Comparison of ENCODE assay signal across 1 cellular context in the genomic region with DNA sequence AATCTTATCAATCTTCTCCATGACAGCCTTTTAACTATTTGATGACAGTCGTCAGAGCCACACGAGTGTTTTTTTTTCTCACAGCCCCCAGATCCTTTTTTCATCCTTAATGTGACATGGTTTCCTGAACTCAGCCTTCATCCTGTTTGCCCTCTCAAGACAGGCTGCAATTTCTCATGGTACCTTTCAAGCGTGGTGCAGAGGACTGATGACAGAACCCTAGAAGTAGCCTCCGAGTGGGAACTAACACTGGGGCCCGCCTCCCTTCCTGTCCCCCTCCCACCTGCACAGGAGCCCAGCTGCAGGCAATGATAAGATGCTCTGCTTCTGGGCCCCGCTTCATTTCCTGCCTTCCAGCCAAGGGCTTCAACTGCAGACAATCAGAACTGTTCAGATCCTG.
A peak's percentile ranks its signal among the peaks of the same experiment; 100 is the strongest.
TF ChIP-seq lines count a peak whose summit lies in the region.

No MANE protein-coding gene starts in this region.

TF ChIP-seq in K562, 482 proteins besides CTCF, POLR2A, EP300 and RAD21 (continued from another document):
- TF ChIP-seq ETV6 (IDR thresholded peaks at IDR 0.05; ENCODE audit: borderline replicate concordance in 1 of 2, low read depth in 2 of 2, low read length in 1 of 2) (peak in 1 of 2 experiments; percentile 44; a peak in 1 of 4 replicates), ETV6 (CRISPR knock-in tag; IDR thresholded peaks at IDR 0.05; ENCODE audit: borderline replicate concordance) (no peak), MTA3 (IDR thresholded peaks at IDR 0.05; ENCODE audit: borderline replicate concordance) (0 out of 2 replicates have a peak, but pooled peaks have one; percentile 41), ZNF224 (CRISPR knock-in tag; IDR thresholded peaks at IDR 0.05) (no peak), CXXC5 (CRISPR knock-in tag; IDR thresholded peaks at IDR 0.05) (peak; percentile 47), NCOR1 (IDR thresholded peaks at IDR 0.05) (peak; percentile 91), MAFG (tag; conservative IDR thresholded peaks at IDR 0.05) (no peak), EZH2 (IDR thresholded peaks at IDR 0.05; ENCODE audit: borderline replicate concordance, low read depth, low read length) (no peak), YY1 (IDR thresholded peaks at IDR 0.05; ENCODE audit: borderline replicate concordance in 1 of 3, control insufficient read depth in 1 of 3, extremely low read depth in 1 of 3, insufficient read depth in 3 of 3, insufficient read length in 1 of 3, insufficient replicate concordance in 2 of 3, low read depth in 1 of 3, low read length in 2 of 3) (peak in 1 of 3 experiments; percentile 35), NFYB (IDR thresholded peaks at IDR 0.05; ENCODE audit: extremely low read depth, insufficient read length) (no peak), HSF4 (CRISPR knock-in tag; IDR thresholded peaks at IDR 0.05; ENCODE audit: borderline replicate concordance) (no peak), HNRNPK (IDR thresholded peaks at IDR 0.05; ENCODE audit: low read depth, low read length, poor library complexity, severe bottlenecking) (no peak), ZNF830 (CRISPR knock-in tag; IDR thresholded peaks at IDR 0.05) (no peak), OTX1 (CRISPR knock-in tag; IDR thresholded peaks at IDR 0.05) (no peak), ZNF146 (CRISPR knock-in tag; IDR thresholded peaks at IDR 0.05; ENCODE audit: unreplicated experiment) (no peak), ZNF436 (CRISPR knock-in tag; IDR thresholded peaks at IDR 0.05) (no peak), ZNF23 (CRISPR knock-in tag; IDR thresholded peaks at IDR 0.05) (no peak), ETS1 (conservative IDR thresholded peaks at IDR 0.05; ENCODE audit: control insufficient read depth, low read depth, low read length) (peak; percentile 93), ZNF143 (CRISPR knock-in tag; IDR thresholded peaks at IDR 0.05) (no peak), PHB (CRISPR knock-in tag; IDR thresholded peaks at IDR 0.05) (no peak), MAZ (CRISPR knock-in tag; conservative IDR thresholded peaks at IDR 0.05 in 1 of 2, IDR thresholded peaks at IDR 0.05 in 1 of 2) (peak; percentile 79 to 86; a peak in 3 of 4 replicates), KAT8 (IDR thresholded peaks at IDR 0.05; ENCODE audit: low read depth) (no peak), E2F5 (CRISPR knock-in tag; IDR thresholded peaks at IDR 0.05) (no peak), NONO (IDR thresholded peaks at IDR 0.05; ENCODE audit: low read depth in 2 of 2, low read length in 1 of 2) (no peak), SIX5 (IDR thresholded peaks at IDR 0.05; ENCODE audit: borderline replicate concordance in 1 of 2, insufficient read depth in 1 of 2, low read depth in 1 of 2, low read length in 2 of 2) (no peak), CBX8 (IDR thresholded peaks at IDR 0.05; ENCODE audit: borderline replicate concordance, extremely low read depth, low read depth, low read length, poor library complexity, severe bottlenecking) (no peak), ZNF197 (CRISPR knock-in tag; IDR thresholded peaks at IDR 0.05; ENCODE audit: low read depth) (no peak), CEBPG (CRISPR knock-in tag; IDR thresholded peaks at IDR 0.05) (no peak), CEBPG (tag; conservative IDR thresholded peaks at IDR 0.05 in 1 of 2, IDR thresholded peaks at IDR 0.05 in 1 of 2) (no peak), NR3C1 (CRISPR knock-in tag; IDR thresholded peaks at IDR 0.05) (no peak), CBFA2T3 (IDR thresholded peaks at IDR 0.05) (peak; percentile 97), GABPB1 (CRISPR knock-in tag; IDR thresholded peaks at IDR 0.05) (no peak), FOXP1 (CRISPR knock-in tag; IDR thresholded peaks at IDR 0.05) (no peak), HMG20B (CRISPR knock-in tag; IDR thresholded peaks at IDR 0.05) (no peak), MTA2 (IDR thresholded peaks at IDR 0.05; ENCODE audit: low read depth) (peak; percentile 77), IFI16 (CRISPR knock-in tag; IDR thresholded peaks at IDR 0.05) (no peak), TAF15 (IDR thresholded peaks at IDR 0.05; ENCODE audit: low read depth, low read length) (no peak), CBX3 (IDR thresholded peaks at IDR 0.05; ENCODE audit: borderline replicate concordance in 1 of 2, low read length in 2 of 2) (peak in 1 of 2 experiments; percentile 43; a peak in 1 of 3 replicates), TRIM28 (IDR thresholded peaks at IDR 0.05) (0 out of 2 replicates have a peak, but pooled peaks have one; percentile 26), LEF1 (IDR thresholded peaks at IDR 0.05) (peak; percentile 67; the same call in 1 of the 2 replicates)
- TF ChIP-seq, protein P1, sequence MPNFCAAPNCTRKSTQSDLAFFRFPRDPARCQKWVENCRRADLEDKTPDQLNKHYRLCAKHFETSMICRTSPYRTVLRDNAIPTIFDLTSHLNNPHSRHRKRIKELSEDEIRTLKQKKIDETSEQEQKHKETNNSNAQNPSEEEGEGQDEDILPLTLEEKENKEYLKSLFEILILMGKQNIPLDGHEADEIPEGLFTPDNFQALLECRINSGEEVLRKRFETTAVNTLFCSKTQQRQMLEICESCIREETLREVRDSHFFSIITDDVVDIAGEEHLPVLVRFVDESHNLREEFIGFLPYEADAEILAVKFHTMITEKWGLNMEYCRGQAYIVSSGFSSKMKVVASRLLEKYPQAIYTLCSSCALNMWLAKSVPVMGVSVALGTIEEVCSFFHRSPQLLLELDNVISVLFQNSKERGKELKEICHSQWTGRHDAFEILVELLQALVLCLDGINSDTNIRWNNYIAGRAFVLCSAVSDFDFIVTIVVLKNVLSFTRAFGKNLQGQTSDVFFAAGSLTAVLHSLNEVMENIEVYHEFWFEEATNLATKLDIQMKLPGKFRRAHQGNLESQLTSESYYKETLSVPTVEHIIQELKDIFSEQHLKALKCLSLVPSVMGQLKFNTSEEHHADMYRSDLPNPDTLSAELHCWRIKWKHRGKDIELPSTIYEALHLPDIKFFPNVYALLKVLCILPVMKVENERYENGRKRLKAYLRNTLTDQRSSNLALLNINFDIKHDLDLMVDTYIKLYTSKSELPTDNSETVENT (CRISPR knock-in tag; IDR thresholded peaks at IDR 0.05): no peak
- TF ChIP-seq, protein P2, sequence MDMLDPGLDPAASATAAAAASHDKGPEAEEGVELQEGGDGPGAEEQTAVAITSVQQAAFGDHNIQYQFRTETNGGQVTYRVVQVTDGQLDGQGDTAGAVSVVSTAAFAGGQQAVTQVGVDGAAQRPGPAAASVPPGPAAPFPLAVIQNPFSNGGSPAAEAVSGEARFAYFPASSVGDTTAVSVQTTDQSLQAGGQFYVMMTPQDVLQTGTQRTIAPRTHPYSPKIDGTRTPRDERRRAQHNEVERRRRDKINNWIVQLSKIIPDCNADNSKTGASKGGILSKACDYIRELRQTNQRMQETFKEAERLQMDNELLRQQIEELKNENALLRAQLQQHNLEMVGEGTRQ (CRISPR knock-in tag; IDR thresholded peaks at IDR 0.05): no peak
- TF ChIP-seq, protein P3, sequence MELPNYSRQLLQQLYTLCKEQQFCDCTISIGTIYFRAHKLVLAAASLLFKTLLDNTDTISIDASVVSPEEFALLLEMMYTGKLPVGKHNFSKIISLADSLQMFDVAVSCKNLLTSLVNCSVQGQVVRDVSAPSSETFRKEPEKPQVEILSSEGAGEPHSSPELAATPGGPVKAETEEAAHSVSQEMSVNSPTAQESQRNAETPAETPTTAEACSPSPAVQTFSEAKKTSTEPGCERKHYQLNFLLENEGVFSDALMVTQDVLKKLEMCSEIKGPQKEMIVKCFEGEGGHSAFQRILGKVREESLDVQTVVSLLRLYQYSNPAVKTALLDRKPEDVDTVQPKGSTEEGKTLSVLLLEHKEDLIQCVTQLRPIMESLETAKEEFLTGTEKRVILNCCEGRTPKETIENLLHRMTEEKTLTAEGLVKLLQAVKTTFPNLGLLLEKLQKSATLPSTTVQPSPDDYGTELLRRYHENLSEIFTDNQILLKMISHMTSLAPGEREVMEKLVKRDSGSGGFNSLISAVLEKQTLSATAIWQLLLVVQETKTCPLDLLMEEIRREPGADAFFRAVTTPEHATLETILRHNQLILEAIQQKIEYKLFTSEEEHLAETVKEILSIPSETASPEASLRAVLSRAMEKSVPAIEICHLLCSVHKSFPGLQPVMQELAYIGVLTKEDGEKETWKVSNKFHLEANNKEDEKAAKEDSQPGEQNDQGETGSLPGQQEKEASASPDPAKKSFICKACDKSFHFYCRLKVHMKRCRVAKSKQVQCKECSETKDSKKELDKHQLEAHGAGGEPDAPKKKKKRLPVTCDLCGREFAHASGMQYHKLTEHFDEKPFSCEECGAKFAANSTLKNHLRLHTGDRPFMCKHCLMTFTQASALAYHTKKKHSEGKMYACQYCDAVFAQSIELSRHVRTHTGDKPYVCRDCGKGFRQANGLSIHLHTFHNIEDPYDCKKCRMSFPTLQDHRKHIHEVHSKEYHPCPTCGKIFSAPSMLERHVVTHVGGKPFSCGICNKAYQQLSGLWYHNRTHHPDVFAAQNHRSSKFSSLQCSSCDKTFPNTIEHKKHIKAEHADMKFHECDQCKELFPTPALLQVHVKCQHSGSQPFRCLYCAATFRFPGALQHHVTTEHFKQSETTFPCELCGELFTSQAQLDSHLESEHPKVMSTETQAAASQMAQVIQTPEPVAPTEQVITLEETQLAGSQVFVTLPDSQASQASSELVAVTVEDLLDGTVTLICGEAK (IDR thresholded peaks at IDR 0.05): no peak
- TF ChIP-seq, protein P3 (CRISPR knock-in tag; IDR thresholded peaks at IDR 0.05): no peak
- TF ChIP-seq, protein P4, sequence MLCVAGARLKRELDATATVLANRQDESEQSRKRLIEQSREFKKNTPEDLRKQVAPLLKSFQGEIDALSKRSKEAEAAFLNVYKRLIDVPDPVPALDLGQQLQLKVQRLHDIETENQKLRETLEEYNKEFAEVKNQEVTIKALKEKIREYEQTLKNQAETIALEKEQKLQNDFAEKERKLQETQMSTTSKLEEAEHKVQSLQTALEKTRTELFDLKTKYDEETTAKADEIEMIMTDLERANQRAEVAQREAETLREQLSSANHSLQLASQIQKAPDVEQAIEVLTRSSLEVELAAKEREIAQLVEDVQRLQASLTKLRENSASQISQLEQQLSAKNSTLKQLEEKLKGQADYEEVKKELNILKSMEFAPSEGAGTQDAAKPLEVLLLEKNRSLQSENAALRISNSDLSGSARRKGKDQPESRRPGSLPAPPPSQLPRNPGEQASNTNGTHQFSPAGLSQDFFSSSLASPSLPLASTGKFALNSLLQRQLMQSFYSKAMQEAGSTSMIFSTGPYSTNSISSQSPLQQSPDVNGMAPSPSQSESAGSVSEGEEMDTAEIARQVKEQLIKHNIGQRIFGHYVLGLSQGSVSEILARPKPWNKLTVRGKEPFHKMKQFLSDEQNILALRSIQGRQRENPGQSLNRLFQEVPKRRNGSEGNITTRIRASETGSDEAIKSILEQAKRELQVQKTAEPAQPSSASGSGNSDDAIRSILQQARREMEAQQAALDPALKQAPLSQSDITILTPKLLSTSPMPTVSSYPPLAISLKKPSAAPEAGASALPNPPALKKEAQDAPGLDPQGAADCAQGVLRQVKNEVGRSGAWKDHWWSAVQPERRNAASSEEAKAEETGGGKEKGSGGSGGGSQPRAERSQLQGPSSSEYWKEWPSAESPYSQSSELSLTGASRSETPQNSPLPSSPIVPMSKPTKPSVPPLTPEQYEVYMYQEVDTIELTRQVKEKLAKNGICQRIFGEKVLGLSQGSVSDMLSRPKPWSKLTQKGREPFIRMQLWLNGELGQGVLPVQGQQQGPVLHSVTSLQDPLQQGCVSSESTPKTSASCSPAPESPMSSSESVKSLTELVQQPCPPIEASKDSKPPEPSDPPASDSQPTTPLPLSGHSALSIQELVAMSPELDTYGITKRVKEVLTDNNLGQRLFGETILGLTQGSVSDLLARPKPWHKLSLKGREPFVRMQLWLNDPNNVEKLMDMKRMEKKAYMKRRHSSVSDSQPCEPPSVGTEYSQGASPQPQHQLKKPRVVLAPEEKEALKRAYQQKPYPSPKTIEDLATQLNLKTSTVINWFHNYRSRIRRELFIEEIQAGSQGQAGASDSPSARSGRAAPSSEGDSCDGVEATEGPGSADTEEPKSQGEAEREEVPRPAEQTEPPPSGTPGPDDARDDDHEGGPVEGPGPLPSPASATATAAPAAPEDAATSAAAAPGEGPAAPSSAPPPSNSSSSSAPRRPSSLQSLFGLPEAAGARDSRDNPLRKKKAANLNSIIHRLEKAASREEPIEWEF (CRISPR knock-in tag; IDR thresholded peaks at IDR 0.05): no peak
TF ChIP-seq in K562: peak in this region for 90.
